ENCODE assay signal across 1 cellular context in the genomic region with DNA sequence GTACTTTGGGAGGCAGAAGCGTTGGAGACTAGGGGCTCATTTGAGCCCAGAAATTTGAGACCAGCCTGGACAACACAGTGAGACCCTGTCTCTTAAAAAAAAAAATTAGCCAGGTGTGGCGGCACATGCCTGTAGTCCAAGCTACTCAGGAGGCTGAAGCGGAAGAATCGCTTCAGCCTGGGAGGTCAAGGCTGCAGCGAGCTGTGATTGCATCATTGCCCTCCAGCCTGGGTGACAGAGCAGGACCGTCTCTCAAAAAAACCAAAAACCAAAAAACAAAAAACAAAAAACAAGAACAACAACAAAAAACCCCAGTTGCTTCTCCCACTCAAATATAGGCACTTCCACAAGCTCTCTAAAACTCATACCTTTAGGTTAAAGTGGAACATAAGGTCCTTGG.
TF ChIP-seq lines count a peak whose summit lies in the region.

No MANE protein-coding gene starts in this region.

TF ChIP-seq in K562, 482 proteins besides CTCF, POLR2A, EP300 and RAD21 (continued from another document):
- TF ChIP-seq, protein P1, sequence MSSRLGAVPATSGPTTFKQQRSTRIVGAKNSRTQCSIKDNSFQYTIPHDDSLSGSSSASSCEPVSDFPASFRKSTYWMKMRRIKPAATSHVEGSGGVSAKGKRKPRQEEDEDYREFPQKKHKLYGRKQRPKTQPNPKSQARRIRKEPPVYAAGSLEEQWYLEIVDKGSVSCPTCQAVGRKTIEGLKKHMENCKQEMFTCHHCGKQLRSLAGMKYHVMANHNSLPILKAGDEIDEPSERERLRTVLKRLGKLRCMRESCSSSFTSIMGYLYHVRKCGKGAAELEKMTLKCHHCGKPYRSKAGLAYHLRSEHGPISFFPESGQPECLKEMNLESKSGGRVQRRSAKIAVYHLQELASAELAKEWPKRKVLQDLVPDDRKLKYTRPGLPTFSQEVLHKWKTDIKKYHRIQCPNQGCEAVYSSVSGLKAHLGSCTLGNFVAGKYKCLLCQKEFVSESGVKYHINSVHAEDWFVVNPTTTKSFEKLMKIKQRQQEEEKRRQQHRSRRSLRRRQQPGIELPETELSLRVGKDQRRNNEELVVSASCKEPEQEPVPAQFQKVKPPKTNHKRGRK (tag; IDR thresholded peaks at IDR 0.05), result no peak
- TF ChIP-seq ZNF121 (CRISPR knock-in tag; conservative IDR thresholded peaks at IDR 0.05) (0 out of 2 replicates have a peak, but pooled peaks have one; percentile 28), ZNF165 (CRISPR knock-in tag; IDR thresholded peaks at IDR 0.05; ENCODE audit: borderline replicate concordance) (no peak), ZKSCAN8 (CRISPR knock-in tag; IDR thresholded peaks at IDR 0.05) (no peak), ZBTB8A (IDR thresholded peaks at IDR 0.05; ENCODE audit: partially characterized antibody) (no peak), SRSF3 (IDR thresholded peaks at IDR 0.05; ENCODE audit: insufficient read depth, low read length) (no peak), CCAR2 (IDR thresholded peaks at IDR 0.05; ENCODE audit: low read depth, low read length) (no peak), RBM17 (IDR thresholded peaks at IDR 0.05; ENCODE audit: borderline replicate concordance, low read depth, low read length) (no peak), ZNF780A (CRISPR knock-in tag; IDR thresholded peaks at IDR 0.05) (no peak), MYNN (IDR thresholded peaks at IDR 0.05) (no peak), MYNN (CRISPR knock-in tag; IDR thresholded peaks at IDR 0.05) (no peak), ZNF253 (CRISPR knock-in tag; conservative IDR thresholded peaks at IDR 0.05) (no peak), SP1 (CRISPR knock-in tag; IDR thresholded peaks at IDR 0.05) (no peak), DNMT1 (IDR thresholded peaks at IDR 0.05) (no peak), U2AF2 (optimal IDR thresholded peaks at IDR 0.05; ENCODE audit: low read depth, low read length) (no peak), BHLHE40 (IDR thresholded peaks at IDR 0.05; ENCODE audit: low read length) (no peak), SMARCA4 (IDR thresholded peaks at IDR 0.05) (no peak), LEF1 (IDR thresholded peaks at IDR 0.05) (no peak)
- TF ChIP-seq, protein P2, sequence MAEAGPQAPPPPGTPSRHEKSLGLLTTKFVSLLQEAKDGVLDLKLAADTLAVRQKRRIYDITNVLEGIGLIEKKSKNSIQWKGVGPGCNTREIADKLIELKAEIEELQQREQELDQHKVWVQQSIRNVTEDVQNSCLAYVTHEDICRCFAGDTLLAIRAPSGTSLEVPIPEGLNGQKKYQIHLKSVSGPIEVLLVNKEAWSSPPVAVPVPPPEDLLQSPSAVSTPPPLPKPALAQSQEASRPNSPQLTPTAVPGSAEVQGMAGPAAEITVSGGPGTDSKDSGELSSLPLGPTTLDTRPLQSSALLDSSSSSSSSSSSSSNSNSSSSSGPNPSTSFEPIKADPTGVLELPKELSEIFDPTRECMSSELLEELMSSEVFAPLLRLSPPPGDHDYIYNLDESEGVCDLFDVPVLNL (CRISPR knock-in tag; IDR thresholded peaks at IDR 0.05; ENCODE audit: low read depth), result no peak
- TF ChIP-seq, protein P3, sequence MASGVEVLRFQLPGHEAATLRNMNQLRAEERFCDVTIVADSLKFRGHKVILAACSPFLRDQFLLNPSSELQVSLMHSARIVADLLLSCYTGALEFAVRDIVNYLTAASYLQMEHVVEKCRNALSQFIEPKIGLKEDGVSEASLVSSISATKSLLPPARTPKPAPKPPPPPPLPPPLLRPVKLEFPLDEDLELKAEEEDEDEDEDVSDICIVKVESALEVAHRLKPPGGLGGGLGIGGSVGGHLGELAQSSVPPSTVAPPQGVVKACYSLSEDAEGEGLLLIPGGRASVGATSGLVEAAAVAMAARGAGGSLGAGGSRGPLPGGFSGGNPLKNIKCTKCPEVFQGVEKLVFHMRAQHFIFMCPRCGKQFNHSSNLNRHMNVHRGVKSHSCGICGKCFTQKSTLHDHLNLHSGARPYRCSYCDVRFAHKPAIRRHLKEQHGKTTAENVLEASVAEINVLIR (CRISPR knock-in tag; IDR thresholded peaks at IDR 0.05), result no peak
- TF ChIP-seq, protein P4, sequence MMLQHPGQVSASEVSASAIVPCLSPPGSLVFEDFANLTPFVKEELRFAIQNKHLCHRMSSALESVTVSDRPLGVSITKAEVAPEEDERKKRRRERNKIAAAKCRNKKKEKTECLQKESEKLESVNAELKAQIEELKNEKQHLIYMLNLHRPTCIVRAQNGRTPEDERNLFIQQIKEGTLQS (IDR thresholded peaks at IDR 0.05), result peak; percentile 85
- TF ChIP-seq, protein P4 (CRISPR knock-in tag; conservative IDR thresholded peaks at IDR 0.05), result no peak
- TF ChIP-seq, protein P5, sequence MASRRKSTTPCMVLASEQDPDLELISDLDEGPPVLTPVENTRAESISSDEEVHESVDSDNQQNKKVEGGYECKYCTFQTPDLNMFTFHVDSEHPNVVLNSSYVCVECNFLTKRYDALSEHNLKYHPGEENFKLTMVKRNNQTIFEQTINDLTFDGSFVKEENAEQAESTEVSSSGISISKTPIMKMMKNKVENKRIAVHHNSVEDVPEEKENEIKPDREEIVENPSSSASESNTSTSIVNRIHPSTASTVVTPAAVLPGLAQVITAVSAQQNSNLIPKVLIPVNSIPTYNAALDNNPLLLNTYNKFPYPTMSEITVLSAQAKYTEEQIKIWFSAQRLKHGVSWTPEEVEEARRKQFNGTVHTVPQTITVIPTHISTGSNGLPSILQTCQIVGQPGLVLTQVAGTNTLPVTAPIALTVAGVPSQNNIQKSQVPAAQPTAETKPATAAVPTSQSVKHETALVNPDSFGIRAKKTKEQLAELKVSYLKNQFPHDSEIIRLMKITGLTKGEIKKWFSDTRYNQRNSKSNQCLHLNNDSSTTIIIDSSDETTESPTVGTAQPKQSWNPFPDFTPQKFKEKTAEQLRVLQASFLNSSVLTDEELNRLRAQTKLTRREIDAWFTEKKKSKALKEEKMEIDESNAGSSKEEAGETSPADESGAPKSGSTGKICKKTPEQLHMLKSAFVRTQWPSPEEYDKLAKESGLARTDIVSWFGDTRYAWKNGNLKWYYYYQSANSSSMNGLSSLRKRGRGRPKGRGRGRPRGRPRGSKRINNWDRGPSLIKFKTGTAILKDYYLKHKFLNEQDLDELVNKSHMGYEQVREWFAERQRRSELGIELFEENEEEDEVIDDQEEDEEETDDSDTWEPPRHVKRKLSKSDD (conservative IDR thresholded peaks at IDR 0.05; ENCODE audit: low read length), result no peak
